Comparison of ENCODE assay signal across 8 cellular contexts in genomic region chr4:76690091-76690905, GRCh38.
DNase-seq lines count a peak whose midpoint lies in the region; ATAC-seq and TF ChIP-seq lines count a peak whose summit lies in the region.

No MANE protein-coding gene starts in this region.

- peaks cover 49% of the 10 kb centered on the region for H3K36me3 Mint-ChIP-seq in Calu3 (ENCODE audit: insufficient read depth, unreplicated experiment)
- no peaks in the 10 kb centered on the region for H3K36me3 Mint-ChIP-seq in natural killer cell treated with Interleukin-12 subunit alpha and Interleukin-12 subunit beta and Interleukin-15 and Interleukin-18, amount 100 ng/mL, for 72 hours

- H3K4me3 Mint-ChIP-seq in Calu3 (ENCODE audit: low read depth, unreplicated experiment), result peak overlapping the region; percentile 89
- H3K4me3 Mint-ChIP-seq in natural killer cell treated with Interleukin-12 subunit alpha and Interleukin-12 subunit beta and Interleukin-15 and Interleukin-18, amount 100 ng/mL, for 72 hours, result peak overlapping the region; percentile 32

- no peaks in the 10 kb centered on the region for H3K9me3 ChIP-seq in MM.1S (replicated peaks; ENCODE audit: insufficient read depth, low read length)

- no peaks in the 10 kb centered on the region for H4K20me1 ChIP-seq in MM.1S (ENCODE audit: insufficient read depth, low read length)

- H3K27me3 ChIP-seq in MM.1S (replicated peaks; ENCODE audit: insufficient read depth, low read length) (no peaks in the 10 kb centered on the region), dorsolateral prefrontal cortex (peaks cover 0 to 52% (median 0%) of the 10 kb centered on the region in 45 donors)

- H3K36me3 ChIP-seq in MM.1S (replicated peaks; ENCODE audit: insufficient read depth, low read length), result no peaks in the 10 kb centered on the region

- H3K4me1 ChIP-seq in MM.1S (ENCODE audit: low read length), result peaks cover 44% of the 10 kb centered on the region

- H2AFZ ChIP-seq in MM.1S (ENCODE audit: low read length), result no peak overlapping the region

- TF ChIP-seq CTCF in Calu3 (IDR thresholded peaks at IDR 0.05; ENCODE audit: unreplicated experiment), result no peak
- TF ChIP-seq CTCF in MM.1S (IDR thresholded peaks at IDR 0.05; ENCODE audit: low read length), result no peak
- no peak for TF ChIP-seq CTCF in dorsolateral prefrontal cortex (IDR thresholded peaks at IDR 0.05 in 54 of 56, conservative IDR thresholded peaks at IDR 0.05 in 2 of 56; ENCODE audit: low read depth in 1 of 56, partially characterized antibody in 56 of 56)

- H3K27ac ChIP-seq in MM.1S (ENCODE audit: low read length), result peak overlapping the region; percentile 98
- peak overlapping the region in 4 of 59 donors; percentile 17 to 83 (median 72) for H3K27ac ChIP-seq in dorsolateral prefrontal cortex

- no peak for ATAC-seq in natural killer cell treated with Interleukin-12 subunit alpha and Interleukin-12 subunit beta and Interleukin-15 and Interleukin-18, amount 100 ng/mL, for 72 hours

- peaks cover 32% of the 10 kb centered on the region for H3K4me1 Mint-ChIP-seq in Calu3 (ENCODE audit: low read depth, unreplicated experiment)
- peaks cover 0 to 9% of the 10 kb centered on the region in 2 donors for H3K4me1 Mint-ChIP-seq in natural killer cell treated with Interleukin-12 subunit alpha and Interleukin-12 subunit beta and Interleukin-15 and Interleukin-18, amount 100 ng/mL, for 72 hours (ENCODE audit: low read depth in 2 of 2)

- H3K9me3 Mint-ChIP-seq in Calu3 (ENCODE audit: low read depth, unreplicated experiment), result no peaks in the 10 kb centered on the region
- H3K9me3 Mint-ChIP-seq in natural killer cell treated with Interleukin-12 subunit alpha and Interleukin-12 subunit beta and Interleukin-15 and Interleukin-18, amount 100 ng/mL, for 72 hours, result no peaks in the 10 kb centered on the region

- peak overlapping the region; percentile 77 for H3K4me2 ChIP-seq in MM.1S (ENCODE audit: low read depth, low read length)

- intact Hi-C loops in Calu3 (cut with micrococcal nuclease; ENCODE audit: unreplicated experiment), result loop anchor here (5.0 kb wide), 1 partner anchor 68 kb away; no protein-coding TSS in a partner anchor
- intact Hi-C loops in dorsolateral prefrontal cortex (cut with DNase I), result no loop called here

- peak overlapping the region; percentile 84 for H3K4me3 ChIP-seq in MM.1S (ENCODE audit: low read length)
- peak overlapping the region in 58 of 59 donors; percentile 21 to 73 (median 58) for H3K4me3 ChIP-seq in dorsolateral prefrontal cortex

- H3F3A ChIP-seq in MM.1S (ENCODE audit: insufficient read depth, low read length), result peaks cover 71% of the 10 kb centered on the region

- H3K9ac ChIP-seq in MM.1S (ENCODE audit: low read length), result peak overlapping the region; percentile 96

- H3K9me2 ChIP-seq in MM.1S (replicated peaks; ENCODE audit: insufficient read depth, low read length), result no peaks in the 10 kb centered on the region

- CTCF ChIA-PET in Calu3 (lab: Charles Lee), result no interaction called here

- no peaks in the 10 kb centered on the region for H3K27me3 Mint-ChIP-seq in Calu3 (ENCODE audit: unreplicated experiment)
- peaks cover 32 to 49% of the 10 kb centered on the region in 2 donors for H3K27me3 Mint-ChIP-seq in natural killer cell treated with Interleukin-12 subunit alpha and Interleukin-12 subunit beta and Interleukin-15 and Interleukin-18, amount 100 ng/mL, for 72 hours

- peaks cover 62% of the 10 kb centered on the region for H3K79me2 ChIP-seq in MM.1S (ENCODE audit: low read length)

- DNase-seq in Calu3, result peak; percentile 32
- DNase-seq in MM.1S, result no peak
- DNase-seq in dorsolateral prefrontal cortex, result no peak
- DNase-seq in natural killer cell treated with Interleukin-12 subunit alpha and Interleukin-12 subunit beta and Interleukin-15 and Interleukin-18, amount 100 ng/mL, for 72 hours (ENCODE audit: low spot score), result no peak
- DNase-seq in LoVo (ENCODE audit: low spot score), result no peak
- DNase-seq in inferior parietal cortex (ENCODE audit: extremely low spot score), result no peak
- DNase-seq in iPS-NIHi11 (ENCODE audit: low spot score), result no peak
- no peak for DNase-seq in GM19240 (ENCODE audit: insufficient read length, low spot score)

- H3K27ac Mint-ChIP-seq in Calu3 (ENCODE audit: unreplicated experiment), result peak overlapping the region; percentile 93
- H3K27ac Mint-ChIP-seq in natural killer cell treated with Interleukin-12 subunit alpha and Interleukin-12 subunit beta and Interleukin-15 and Interleukin-18, amount 100 ng/mL, for 72 hours, result no peak overlapping the region

- no TSS peak for BruUV-seq in Calu3 (replicated peaks; lab: Mats Ljungman, UMichigan)
